In genomic region chr11:69209936-69210659, GRCh38 we compare ENCODE assay signal across 13 cellular contexts. TPM values are rescaled to one million over a fixed set of nuclear protein-coding genes. Genes with fewer than 3 reads are reported as not detected.
A peak's percentile ranks its signal among the peaks of the same experiment; 100 is the strongest.
DNase-seq lines count a peak whose midpoint lies in the region; ATAC-seq lines count a peak whose summit lies in the region.
"Had no signal": no experiment of that assay in that cellular context is flagged by ENCODE, and none has a peak within 500 bp of the region (broad histone marks: within the 10 kb centered on the region; RNA-seq: fewer than 3 reads in every experiment).

No MANE protein-coding gene starts in this region.

- H3K9ac ChIP-seq in SK-N-MC (ENCODE audit: insufficient read length) (no peak overlapping the region), mesendoderm (ENCODE audit: low read length) (no peak overlapping the region)

- H3K56ac ChIP-seq in mesendoderm (ENCODE audit: low read length), result no peak overlapping the region

- no peaks in the 10 kb centered on the region for H3K79me1 ChIP-seq in mesendoderm (ENCODE audit: low read length)

- no CpG with 5 or more reads among the region's 12 CpGs for WGBS in mesendoderm (ENCODE audit: extremely low coverage, insufficient coverage, low lambda C conversion rate)

- H3K9me3 ChIP-seq in SK-N-MC (ENCODE audit: low read depth, low read length), result peaks cover 4% of the 10 kb centered on the region; the same call in 1 of the 2 replicates
- H3K9me3 ChIP-seq: lower lobe of right lung, sigmoid colon had no signal

- H2AK5ac ChIP-seq in mesendoderm (ENCODE audit: low read length), result no peak overlapping the region

- no peak overlapping the region for H4K5ac ChIP-seq in mesendoderm (ENCODE audit: low read length)

- peak overlapping the region; percentile 52; the same call in 1 of the 2 replicates for H3K27ac ChIP-seq in SK-N-MC
- H3K27ac ChIP-seq in mesendoderm (ENCODE audit: low read depth, low read length), result no peak overlapping the region
- H3K27ac ChIP-seq: lower lobe of right lung, sigmoid colon, stomach had no signal

- ATAC-seq in HG02840 (IDR thresholded peaks at IDR 0.05; ENCODE audit: low FRiP score, unreplicated experiment) (no peak), HG02759 (IDR thresholded peaks at IDR 0.05; ENCODE audit: unreplicated experiment) (no peak), GM21381 (IDR thresholded peaks at IDR 0.05; ENCODE audit: unreplicated experiment) (no peak)
- ATAC-seq: lower lobe of right lung had no signal

- H2BK15ac ChIP-seq in mesendoderm (replicated peaks; ENCODE audit: low read depth), result no peak overlapping the region

- no peak overlapping the region for H2BK5ac ChIP-seq in mesendoderm (ENCODE audit: low read length)

- H3K27me3 ChIP-seq in mesendoderm (ENCODE audit: insufficient read depth, low read length, poor library complexity), result no peaks in the 10 kb centered on the region

- H3K36me3 ChIP-seq in SK-N-MC (ENCODE audit: insufficient read depth, low read length), result 0 out of 2 replicates have a peak, but pooled peaks cover 7% of the 10 kb centered on the region
- no peaks in the 10 kb centered on the region for H3K36me3 ChIP-seq in mesendoderm (ENCODE audit: control insufficient read depth, insufficient read depth, low read length)
- H3K36me3 ChIP-seq: lower lobe of right lung, sigmoid colon, stomach had no signal

- H3K18ac ChIP-seq in mesendoderm (ENCODE audit: low read length), result no peak overlapping the region

- H3K79me2 ChIP-seq in mesendoderm (ENCODE audit: control insufficient read depth, insufficient read depth, low read length), result no peaks in the 10 kb centered on the region

- H3K23ac ChIP-seq in mesendoderm (ENCODE audit: low read length), result no peak overlapping the region

- no peak overlapping the region for H3K4me2 ChIP-seq in mesendoderm (ENCODE audit: low read length)

- H3K4me1 ChIP-seq in mesendoderm (ENCODE audit: control insufficient read depth, low read depth, low read length), result no peaks in the 10 kb centered on the region
- H3K4me1 ChIP-seq: lower lobe of right lung, sigmoid colon, stomach had no signal

- H2BK120ac ChIP-seq in mesendoderm (ENCODE audit: low read depth, low read length), result no peak overlapping the region

- no peak overlapping the region for H3K4me3 ChIP-seq in SK-N-MC
- H3K4me3 ChIP-seq in mesendoderm (ENCODE audit: low read length), result no peak overlapping the region
- H3K4me3 ChIP-seq: lower lobe of right lung, sigmoid colon, stomach had no signal

- no peak overlapping the region for H3K4ac ChIP-seq in mesendoderm (ENCODE audit: low read depth, low read length)

- no peak overlapping the region for H4K8ac ChIP-seq in mesendoderm (ENCODE audit: low read depth, low read length)

- DNase-seq in AG20443 (ENCODE audit: low spot score), result peak; percentile 42
- DNase-seq in GDM1 (lab: John Stamatoyannopoulos, UW), result peak; percentile 67
- no peak for DNase-seq in SK-N-MC (ENCODE audit: low read depth, low spot score)
- DNase-seq in mesendoderm, result peak; percentile 10
- DNase-seq: EL, foreskin fibroblast, lower lobe of right lung, NCI-H2081 treated with DMSO at 0.1 percent for 48 hours, stomach had no signal

RNA-seq across cellular contexts. Expression of gene SMIM38, which starts 54.4 kb away (rescaled TPM):
- not detected for polyA plus RNA-seq in mesendoderm (2013, experiment 1 of 2)
- polyA plus RNA-seq in mesendoderm (2013, experiment 2 of 2), result 0.11 TPM
